21 cellular contexts compared by ENCODE assay signal in genomic region chr1:71490432-71490831, GRCh38.
DNase-seq lines count a peak whose midpoint lies in the region; TF ChIP-seq lines count a peak whose summit lies in the region.
"Had no signal": no experiment of that assay in that cellular context is flagged by ENCODE, and none has a peak within 500 bp of the region (broad histone marks: within the 10 kb centered on the region; RNA-seq: fewer than 3 reads in every experiment).

No MANE protein-coding gene starts in this region.

- no peak overlapping the region for H3K4me3 ChIP-seq in MG63
- H3K4me3 ChIP-seq in cardiac fibroblast (replicated peaks in 1 of 2; ENCODE audit: low read depth in 2 of 2, low read length in 2 of 2) = no peak overlapping the region
- H3K4me3 ChIP-seq in osteoblast (ENCODE audit: insufficient read depth, low read length) = no peak overlapping the region
- H3K4me3 ChIP-seq: GM23338, left lung, sigmoid colon had no signal

- intact Hi-C loops in activated CD4-positive, alpha-beta memory T cell treated with anti-CD3 and anti-CD28 coated beads for 36 hours (cut with micrococcal nuclease) = no loop called here

- no peaks in the 10 kb centered on the region for H3K9me3 ChIP-seq in MG63
- H3K9me3 ChIP-seq in osteoblast (ENCODE audit: low read depth, low read length) = no peaks in the 10 kb centered on the region
- H3K9me3 ChIP-seq: sigmoid colon had no signal

- H3K27ac Mint-ChIP-seq in activated CD4-positive, alpha-beta memory T cell treated with anti-CD3 and anti-CD28 coated beads for 36 hours = no peak overlapping the region
- H3K27ac Mint-ChIP-seq: endodermal cell, GM23338 had no signal

- H3K4me1 ChIP-seq in osteoblast (ENCODE audit: insufficient read depth, low read length) = no peaks in the 10 kb centered on the region
- H3K4me1 ChIP-seq: left lung, sigmoid colon had no signal

- no peaks in the 10 kb centered on the region for H3K27me3 Mint-ChIP-seq in activated CD4-positive, alpha-beta memory T cell treated with anti-CD3 and anti-CD28 coated beads for 36 hours

- H3K27me3 ChIP-seq in MG63 = no peaks in the 10 kb centered on the region
- H3K27me3 ChIP-seq in osteoblast (ENCODE audit: insufficient read depth, low read length) = no peaks in the 10 kb centered on the region
- H3K27me3 ChIP-seq: left lung, sigmoid colon had no signal

- POLR2A ChIA-PET in activated CD4-positive, alpha-beta memory T cell treated with anti-CD3 and anti-CD28 coated beads for 36 hours (lab: Charles Lee) = no interaction called here

- H4K20me1 ChIP-seq in osteoblast (ENCODE audit: insufficient read depth, low read length) = no peaks in the 10 kb centered on the region

- CTCF ChIA-PET in activated CD4-positive, alpha-beta memory T cell treated with anti-CD3 and anti-CD28 coated beads for 36 hours (lab: Charles Lee) = no interaction called here

- H3K4me3 Mint-ChIP-seq in activated CD4-positive, alpha-beta memory T cell treated with anti-CD3 and anti-CD28 coated beads for 36 hours = no peak overlapping the region
- H3K4me3 Mint-ChIP-seq: endodermal cell, GM23338 had no signal

- H3K79me2 ChIP-seq in osteoblast (ENCODE audit: insufficient read depth, low read length) = no peaks in the 10 kb centered on the region

- H2AFZ ChIP-seq in osteoblast (ENCODE audit: low read length) = no peak overlapping the region
- H2AFZ ChIP-seq: GM23338 had no signal

- H3K4me2 ChIP-seq in osteoblast (ENCODE audit: insufficient read depth, low read length) = no peak overlapping the region
- H3K4me2 ChIP-seq: GM23338 had no signal

- no peaks in the 10 kb centered on the region for H3K4me1 Mint-ChIP-seq in activated CD4-positive, alpha-beta memory T cell treated with anti-CD3 and anti-CD28 coated beads for 36 hours (ENCODE audit: low read depth)
- H3K4me1 Mint-ChIP-seq: endodermal cell, GM23338 had no signal

- no peak for TF ChIP-seq CTCF in cardiac fibroblast (IDR thresholded peaks at IDR 0.05; ENCODE audit: low read depth, low read length)
- TF ChIP-seq CTCF in osteoblast (IDR thresholded peaks at IDR 0.05; ENCODE audit: extremely low read depth, low read depth, low read length) = no peak

- no peak overlapping the region for H3K27ac ChIP-seq in osteoblast (ENCODE audit: low read depth, low read length)
- H3K27ac ChIP-seq: left lung, sigmoid colon had no signal

- peaks cover 2% of the 10 kb centered on the region for H3K9me3 Mint-ChIP-seq in activated CD4-positive, alpha-beta memory T cell treated with anti-CD3 and anti-CD28 coated beads for 36 hours
- H3K9me3 Mint-ChIP-seq: endodermal cell, GM23338 had no signal

- H3K36me3 ChIP-seq in MG63 = no peaks in the 10 kb centered on the region
- no peaks in the 10 kb centered on the region for H3K36me3 ChIP-seq in osteoblast (ENCODE audit: insufficient read depth, low read length)
- H3K36me3 ChIP-seq: left lung, sigmoid colon had no signal

- DNase-seq in Daoy (ENCODE audit: low read depth) (peak; percentile 81), MG63 (peak; percentile 25), cardiac fibroblast (ENCODE audit: low read depth in 2 of 2) (peak; percentile 39 to 83), osteoblast (ENCODE audit: insufficient read length, low spot score, missing footprints) (peak; percentile 58), NCI-H526 (lab: John Stamatoyannopoulos, UW) (no peak), NCI-H2081 (lab: John Stamatoyannopoulos, UW) (no peak)
- DNase-seq in activated CD4-positive, alpha-beta T cell treated with anti-CD3 and anti-CD28 coated beads for 1 hour = no peak
- DNase-seq in activated CD4-positive, alpha-beta memory T cell treated with anti-CD3 and anti-CD28 coated beads for 36 hours = no peak
- DNase-seq: activated gamma-delta T cell; amygdala; endodermal cell; GF-D8; Kasumi-1; left lung; NCI-H1694 treated with DMSO at 0.1 percent for 48 hours; NCI-H446; nucleus accumbens; sigmoid colon; stimulated activated CD4-positive, alpha-beta T cell treated with anti-CD3 and anti-CD28 coated beads, Interleukin-2, amount 100 ng/mL, for 48 hours; T-helper 2 cell had no signal

- no peaks in the 10 kb centered on the region for H3K36me3 Mint-ChIP-seq in activated CD4-positive, alpha-beta memory T cell treated with anti-CD3 and anti-CD28 coated beads for 36 hours

Comparison
In these comparisons a context has a peak if more than half of its experiments do, and no peak if none do; other contexts are left out.
1. DNase-seq: peak in Daoy (single experiment), MG63 (single experiment), cardiac fibroblast (2 of 2) and osteoblast (single experiment); none in activated CD4-positive, alpha-beta T cell treated with anti-CD3 and anti-CD28 coated beads for 1 hour (single experiment), NCI-H526 (0 of 2), activated CD4-positive, alpha-beta memory T cell treated with anti-CD3 and anti-CD28 coated beads for 36 hours (single experiment) and NCI-H2081 (0 of 2).